1 cellular context compared by ENCODE assay signal in the genomic region with DNA sequence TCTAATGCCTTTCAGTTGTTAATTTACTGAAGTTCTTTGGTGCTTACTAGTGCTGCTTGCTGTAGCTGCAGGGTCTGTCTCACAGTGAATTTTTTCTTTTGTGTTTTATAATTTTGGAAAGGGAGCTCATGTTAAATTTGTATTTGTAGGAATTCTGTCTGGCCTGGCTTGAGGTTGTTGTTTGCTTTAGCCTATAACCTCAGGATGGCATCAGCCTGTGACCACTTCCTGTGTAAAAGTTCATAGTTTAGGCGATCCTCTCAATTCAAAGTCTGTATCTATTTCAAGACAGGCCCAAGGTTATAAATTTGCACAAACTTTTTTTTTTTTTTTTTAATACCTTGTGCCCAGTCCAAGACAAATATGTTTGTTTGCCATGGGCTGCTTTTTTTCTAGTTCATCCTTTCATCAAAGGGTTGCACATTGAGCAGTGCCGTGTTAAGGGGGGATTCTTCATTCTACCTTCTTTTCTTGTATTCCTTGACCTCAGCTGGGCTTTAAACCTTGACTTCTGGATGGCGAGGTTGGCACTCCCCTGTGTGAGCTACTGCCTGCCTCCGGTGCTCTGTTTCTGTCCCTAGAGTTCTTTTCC.
TF ChIP-seq lines count a peak whose summit lies in the region.

No MANE protein-coding gene starts in this region.

TF ChIP-seq in endothelial cell of umbilical vein, 7 proteins besides CTCF, POLR2A, EP300 and RAD21:
- TF ChIP-seq GATA2 (IDR thresholded peaks at IDR 0.05; ENCODE audit: insufficient read depth, insufficient read length, low read depth, low read length) (no peak), JUN (IDR thresholded peaks at IDR 0.05; ENCODE audit: borderline replicate concordance, insufficient read depth, insufficient read length, low read depth) (no peak), EZH2 (IDR thresholded peaks at IDR 0.05; ENCODE audit: borderline replicate concordance, low read depth, low read length, severe bottlenecking) (no peak)
